ENCODE assay signal across 11 cellular contexts in the genomic region with DNA sequence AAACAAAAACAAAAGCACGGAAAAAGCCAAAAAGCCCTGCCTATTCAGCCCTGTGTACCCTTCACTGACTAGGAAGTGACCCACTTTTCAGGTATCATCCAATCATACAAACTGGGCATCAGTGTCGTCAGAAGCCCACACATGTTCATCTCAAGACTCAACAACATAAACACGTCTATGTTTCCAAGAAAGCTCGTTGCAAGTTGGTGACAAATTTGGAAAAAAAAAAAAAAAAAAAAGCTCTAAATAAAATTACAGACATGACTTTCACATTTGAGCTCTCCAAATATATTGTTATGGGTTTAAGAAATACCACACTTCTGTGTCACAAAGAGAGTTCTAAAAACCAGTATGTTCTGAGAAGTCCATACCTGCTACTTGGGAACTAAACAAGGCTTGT.
DNase-seq lines count a peak whose midpoint lies in the region; ATAC-seq, FAIRE-seq and TF ChIP-seq lines count a peak whose summit lies in the region.
"Had no signal": no experiment of that assay in that cellular context is flagged by ENCODE, and none has a peak within 500 bp of the region (broad histone marks: within the 10 kb centered on the region; RNA-seq: fewer than 3 reads in every experiment).

No MANE protein-coding gene starts in this region.

- in situ Hi-C loops in transverse colon (cut with MboI; ENCODE audit: low pct_ligation_motif_present in 1 of 4, low pct_unique_long_range_greater_than_20kb in 1 of 4, low sequenced_read_pairs in 3 of 4) = no loop called here

- H2AFZ ChIP-seq in keratinocyte (ENCODE audit: control insufficient read depth, low read length) = no peak overlapping the region

- H3K4me1 Mint-ChIP-seq in activated naive CD4-positive, alpha-beta T cell treated with anti-CD3 and anti-CD28 coated beads, Interleukin-2, amount 50 U/mL, for 24 hours = peaks cover 94% of the 10 kb centered on the region
- peaks cover 88% of the 10 kb centered on the region for H3K4me1 Mint-ChIP-seq in activated CD4-positive, alpha-beta memory T cell treated with anti-CD3 and anti-CD28 coated beads, Interleukin-2, amount 10 ng/mL, durations not matched to agents 7 days and 5 days

- H3K9me3 ChIP-seq in keratinocyte (ENCODE audit: control insufficient read depth, low read depth, low read length) (no peaks in the 10 kb centered on the region), transverse colon (no peaks in the 10 kb centered on the region)
- H3K9me3 ChIP-seq: thoracic aorta had no signal

- H3K27me3 ChIP-seq in keratinocyte (ENCODE audit: control insufficient read depth, extremely low read depth, insufficient read depth, low read length) (no peaks in the 10 kb centered on the region), transverse colon (no peaks in the 10 kb centered on the region)

- TF ChIP-seq EP300 in transverse colon (IDR thresholded peaks at IDR 0.05; ENCODE audit: low read depth) = no peak

- POLR2A ChIA-PET in activated CD4-positive, alpha-beta memory T cell treated with anti-CD3 and anti-CD28 coated beads, Interleukin-2, amount 10 ng/mL, durations not matched to agents 7 days and 5 days (lab: Charles Lee) = interaction anchor here (1.2 to 7.8 kb wide), 12 partner anchors 8 to 171 kb away, joined by 3 to 294 read pairs (median 6); no protein-coding TSS in a partner anchor

- H3K27ac Mint-ChIP-seq in activated naive CD4-positive, alpha-beta T cell treated with anti-CD3 and anti-CD28 coated beads, Interleukin-2, amount 50 U/mL, for 24 hours = peak overlapping the region; percentile 12
- peak overlapping the region; percentile 87 for H3K27ac Mint-ChIP-seq in activated CD4-positive, alpha-beta memory T cell treated with anti-CD3 and anti-CD28 coated beads, Interleukin-2, amount 10 ng/mL, durations not matched to agents 7 days and 5 days

- H3K36me3 Mint-ChIP-seq in activated naive CD4-positive, alpha-beta T cell treated with anti-CD3 and anti-CD28 coated beads, Interleukin-2, amount 50 U/mL, for 24 hours = peaks cover 62% of the 10 kb centered on the region
- peaks cover 83% of the 10 kb centered on the region for H3K36me3 Mint-ChIP-seq in activated CD4-positive, alpha-beta memory T cell treated with anti-CD3 and anti-CD28 coated beads, Interleukin-2, amount 10 ng/mL, durations not matched to agents 7 days and 5 days (ENCODE audit: low read depth)

- H3K4me3 ChIP-seq in keratinocyte (ENCODE audit: control insufficient read depth in 2 of 3, extremely low read depth in 1 of 3, insufficient read depth in 2 of 3, low read depth in 1 of 3, low read length in 3 of 3) (peak overlapping the region in 2 of 3 experiments; percentile 23 to 64), transverse colon (no peak overlapping the region)
- H3K4me3 ChIP-seq: thoracic aorta had no signal

- DNase-seq in activated naive CD4-positive, alpha-beta T cell treated with Interleukin-2 at 50 U/mL for 16 hours = no peak
- peak; percentile 57 for DNase-seq in activated CD4-positive, alpha-beta memory T cell treated with anti-CD3 and anti-CD28 coated beads, Interleukin-2, amount 10 ng/mL, durations not matched to agents 7 days and 5 days
- DNase-seq in keratinocyte (ENCODE audit: low read depth, low spot score) = no peak
- no peak for DNase-seq in transverse colon
- no peak for DNase-seq in iPS-NIHi7 (ENCODE audit: extremely low spot score)
- DNase-seq in cerebellar cortex (ENCODE audit: low spot score) = no peak
- DNase-seq: activated CD8-positive, alpha-beta memory T cell treated with anti-CD3 and anti-CD28 coated beads, Interleukin-2, amount 50 U/mL, for 4 hours; NCI-H526 had no signal

- H3K4me1 ChIP-seq in keratinocyte (ENCODE audit: control insufficient read depth, extremely low read depth, insufficient read depth, low read length) = peaks cover 4% of the 10 kb centered on the region
- peaks cover 3 to 57% (median 16%) of the 10 kb centered on the region in 4 donors for H3K4me1 ChIP-seq in transverse colon

- intact Hi-C loops in transverse colon (cut with DNase I; ENCODE audit: low total_unique reads) = no loop called here

- H3K9ac ChIP-seq in keratinocyte (ENCODE audit: control insufficient read depth, extremely low read depth, insufficient read depth, low read length) = no peak overlapping the region

- H3K27ac ChIP-seq in keratinocyte (ENCODE audit: control insufficient read depth, insufficient read depth, low read length) = peak overlapping the region; percentile 24
- peak overlapping the region; percentile 56 to 85 (median 84) for H3K27ac ChIP-seq in transverse colon
- H3K27ac ChIP-seq: thoracic aorta had no signal

- no peaks in the 10 kb centered on the region for H3K9me3 Mint-ChIP-seq in activated naive CD4-positive, alpha-beta T cell treated with anti-CD3 and anti-CD28 coated beads, Interleukin-2, amount 50 U/mL, for 24 hours
- H3K9me3 Mint-ChIP-seq in activated CD4-positive, alpha-beta memory T cell treated with anti-CD3 and anti-CD28 coated beads, Interleukin-2, amount 10 ng/mL, durations not matched to agents 7 days and 5 days = no peaks in the 10 kb centered on the region

- H3K79me2 ChIP-seq in keratinocyte (ENCODE audit: control insufficient read depth, insufficient read depth, low read length) = peaks cover 96% of the 10 kb centered on the region

- H4K20me1 ChIP-seq in keratinocyte (ENCODE audit: control insufficient read depth, extremely low read depth, insufficient read depth, low read length) = no peaks in the 10 kb centered on the region

- no peaks in the 10 kb centered on the region for H3K9me1 ChIP-seq in keratinocyte (ENCODE audit: control insufficient read depth, extremely low read depth, insufficient read depth, low read length)

- H3K4me3 Mint-ChIP-seq in activated naive CD4-positive, alpha-beta T cell treated with anti-CD3 and anti-CD28 coated beads, Interleukin-2, amount 50 U/mL, for 24 hours = peak overlapping the region; percentile 62
- peak overlapping the region; percentile 15 for H3K4me3 Mint-ChIP-seq in activated CD4-positive, alpha-beta memory T cell treated with anti-CD3 and anti-CD28 coated beads, Interleukin-2, amount 10 ng/mL, durations not matched to agents 7 days and 5 days

- dilution Hi-C loops in keratinocyte (cut with MboI; ENCODE audit: extremely low pct_ligation_motif_present, low sequenced_read_pairs) = no loop called here

- CTCF ChIA-PET in activated CD4-positive, alpha-beta memory T cell treated with anti-CD3 and anti-CD28 coated beads, Interleukin-2, amount 10 ng/mL, durations not matched to agents 7 days and 5 days (lab: Charles Lee) = interaction anchor here (0.6 to 1.6 kb wide), 14 partner anchors 10 to 294 kb away, joined by 3 to 5 read pairs (median 3); no protein-coding TSS in a partner anchor

- H3K4me2 ChIP-seq in keratinocyte (ENCODE audit: control insufficient read depth, extremely low read depth, insufficient read depth, low read depth, low read length) = peak overlapping the region; percentile 91

- peak; percentile 44 for FAIRE-seq in keratinocyte (lab: Jason Lieb, UNC)

- H3K27me3 Mint-ChIP-seq in activated naive CD4-positive, alpha-beta T cell treated with anti-CD3 and anti-CD28 coated beads, Interleukin-2, amount 50 U/mL, for 24 hours = no peaks in the 10 kb centered on the region
- H3K27me3 Mint-ChIP-seq in activated CD4-positive, alpha-beta memory T cell treated with anti-CD3 and anti-CD28 coated beads, Interleukin-2, amount 10 ng/mL, durations not matched to agents 7 days and 5 days = no peaks in the 10 kb centered on the region

- ATAC-seq in GM21381 (IDR thresholded peaks at IDR 0.05; ENCODE audit: unreplicated experiment) = no peak

- TF ChIP-seq POLR2A in transverse colon (IDR thresholded peaks at IDR 0.05) = no peak

- TF ChIP-seq CTCF in keratinocyte (optimal IDR thresholded peaks at IDR 0.05 in 1 of 3, IDR thresholded peaks at IDR 0.05 in 1 of 3, conservative IDR thresholded peaks at IDR 0.05 in 1 of 3; ENCODE audit: extremely low read depth in 1 of 3, insufficient read depth in 2 of 3, low read length in 3 of 3) (no peak), transverse colon (IDR thresholded peaks at IDR 0.05) (no peak)

- WGBS in transverse colon (ENCODE audit: low coverage in 1 of 2), 2 donors = 52 to 55% methylated on average over 3 to 4 of the region's 4 CpGs

- peaks cover 0 to 12% of the 10 kb centered on the region in 2 experiments for H3K36me3 ChIP-seq in keratinocyte (ENCODE audit: control insufficient read depth in 2 of 2, extremely low read depth in 1 of 2, insufficient read depth in 2 of 2, low read length in 2 of 2)
- H3K36me3 ChIP-seq in transverse colon = no peaks in the 10 kb centered on the region
- H3K36me3 ChIP-seq: thoracic aorta had no signal

Comparison
In these comparisons a context has a peak if more than half of its experiments do, and no peak if none do; other contexts are left out.
1. H3K4me3 ChIP-seq: peak in keratinocyte (2 of 3); none in transverse colon (0 of 4).